Comparison of ENCODE assay signal across 11 cellular contexts in the genomic region with DNA sequence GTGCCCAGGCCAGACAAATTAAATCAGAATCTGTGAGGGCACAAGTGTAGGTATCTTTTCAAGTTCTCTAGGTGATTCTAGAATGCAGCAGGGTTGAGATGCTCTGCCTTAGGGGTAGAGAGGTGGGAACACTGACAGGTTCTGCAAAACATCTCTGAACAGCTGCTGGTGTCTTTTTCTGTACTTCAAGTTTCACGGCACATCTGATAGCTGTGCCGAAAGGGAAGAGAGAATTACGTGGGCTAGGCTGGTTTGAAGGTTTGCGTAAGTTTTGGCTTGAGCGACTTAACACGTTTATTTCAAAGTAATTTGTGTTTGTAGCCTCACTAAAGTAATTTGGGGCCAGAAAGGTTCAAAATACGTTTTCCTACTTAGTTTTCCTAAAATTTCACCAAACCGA. TPM values are rescaled to one million over a fixed set of nuclear protein-coding genes. Genes with fewer than 3 reads are reported as not detected.
DNase-seq lines count a peak whose midpoint lies in the region; ATAC-seq and TF ChIP-seq lines count a peak whose summit lies in the region.
"Had no signal": no experiment of that assay in that cellular context is flagged by ENCODE, and none has a peak within 500 bp of the region (broad histone marks: within the 10 kb centered on the region; RNA-seq: fewer than 3 reads in every experiment).

No MANE protein-coding gene starts in this region.

- H3K27ac ChIP-seq in Karpas-422 (ENCODE audit: low read length), result peak overlapping the region; percentile 100
- no peak overlapping the region for H3K27ac ChIP-seq in tibial artery
- H3K27ac ChIP-seq: cardiac muscle cell had no signal

- H3K9me2 ChIP-seq in Karpas-422 (replicated peaks; ENCODE audit: insufficient read depth, low read length), result no peaks in the 10 kb centered on the region

- no peak overlapping the region for H2AFZ ChIP-seq in Karpas-422 (ENCODE audit: low read length)

- H3K9me3 ChIP-seq in Karpas-422 (ENCODE audit: low read length), result no peaks in the 10 kb centered on the region
- no peaks in the 10 kb centered on the region for H3K9me3 ChIP-seq in mucosa of descending colon
- no peaks in the 10 kb centered on the region for H3K9me3 ChIP-seq in tibial artery

- H3K4me3 ChIP-seq in Karpas-422 (ENCODE audit: low read length) (peak overlapping the region; percentile 44; the same call in 1 of the 2 replicates), mucosa of descending colon (no peak overlapping the region), tibial artery (no peak overlapping the region)
- H3K4me3 ChIP-seq: cardiac muscle cell had no signal

- TF ChIP-seq CTCF in mucosa of descending colon (IDR thresholded peaks at IDR 0.05) (no peak), tibial artery (IDR thresholded peaks at IDR 0.05) (no peak)

- intact Hi-C loops in mucosa of descending colon (cut with DNase I, micrococcal nuclease), result no loop called here
- intact Hi-C loops in tibial artery (cut with DNase I; ENCODE audit: low total_unique reads), result no loop called here

- DNase-seq in Karpas-422 (peak; percentile 89), mucosa of descending colon (no peak), NCI-H2081 treated with DMSO at 0.1 percent for 48 hours (lab: John Stamatoyannopoulos, UW) (no peak), occipital lobe (lab: John Stamatoyannopoulos, UW) (no peak), DMS153 treated with DMSO at 0.1 percent for 48 hours (lab: John Stamatoyannopoulos, UW; ENCODE audit: unreplicated experiment) (no peak), tibial artery (no peak)
- DNase-seq: NCI-H510A; stimulated activated CD4-positive, alpha-beta T cell treated with anti-CD3 and anti-CD28 coated beads, Interleukin-4, amount 100 ng/mL, for 4 hours had no signal

- H4K20me1 ChIP-seq in Karpas-422 (ENCODE audit: insufficient read depth, low read depth, low read length), result peaks cover 14% of the 10 kb centered on the region; the same call in 1 of the 2 replicates

- H3K36me3 ChIP-seq in Karpas-422 (ENCODE audit: insufficient read depth, low read length), result peaks cover 29% of the 10 kb centered on the region; the same call in 1 of the 2 replicates
- no peaks in the 10 kb centered on the region for H3K36me3 ChIP-seq in mucosa of descending colon (ENCODE audit: low read depth)
- H3K36me3 ChIP-seq in tibial artery, result no peaks in the 10 kb centered on the region
- H3K36me3 ChIP-seq: cardiac muscle cell had no signal

- peaks cover 97% of the 10 kb centered on the region for H3K4me1 ChIP-seq in Karpas-422 (ENCODE audit: low read length)
- no peaks in the 10 kb centered on the region for H3K4me1 ChIP-seq in mucosa of descending colon (ENCODE audit: low read depth)
- H3K4me1 ChIP-seq in tibial artery, result peaks cover 0 to 7% (median 1%) of the 10 kb centered on the region in 4 donors

- H3K4me2 ChIP-seq in Karpas-422 (ENCODE audit: low read depth, low read length, poor library complexity, severe bottlenecking), result peak overlapping the region; percentile 95

- H3K27me3 ChIP-seq in Karpas-422 (ENCODE audit: low read length) (no peaks in the 10 kb centered on the region), tibial artery (no peaks in the 10 kb centered on the region)
- H3K27me3 ChIP-seq: cardiac muscle cell had no signal

- peaks cover 96% of the 10 kb centered on the region for H3K79me2 ChIP-seq in Karpas-422 (ENCODE audit: low read length)

- ATAC-seq in GM18867 (IDR thresholded peaks at IDR 0.05; ENCODE audit: unreplicated experiment), result peak; percentile 61
- ATAC-seq in GM21737 (IDR thresholded peaks at IDR 0.05; ENCODE audit: unreplicated experiment), result peak; percentile 61
- ATAC-seq in mucosa of descending colon, result peak; percentile 42

- H3K9ac ChIP-seq in Karpas-422 (ENCODE audit: low read length), result peak overlapping the region; percentile 74

RNA-seq across cellular contexts. Expression of gene PXK, which starts 22.5 kb away (rescaled TPM):
- 222 and 353 TPM in 2 replicates for total RNA-seq in Karpas-422 (2014; rRNA removed; shearing (Covaris generic); ENCODE audit: low replicate concordance)
- total RNA-seq in mucosa of descending colon (10 to 100 TPM; 14.5 to 33.4 (median 19.5) TPM), occipital lobe (28.2 TPM)

RNA-seq across cellular contexts. Expression of gene HTD2, which starts 48.9 kb away (rescaled TPM):
- 5.4 and 19.9 TPM in 2 replicates for total RNA-seq in Karpas-422 (2014; rRNA removed; shearing (Covaris generic); ENCODE audit: low replicate concordance)
- 10 to 100 TPM in 2 of 3 donors, 1 to 10 TPM in 1; 9.7 to 13.7 (median 10.9) TPM for total RNA-seq in mucosa of descending colon
- 12.3 TPM for total RNA-seq in occipital lobe

RNA-seq across cellular contexts. Expression of gene RPP14, which starts 49.1 kb away (rescaled TPM):
- total RNA-seq in Karpas-422 (2014; rRNA removed; shearing (Covaris generic); ENCODE audit: low replicate concordance), result 7.5 and 7.6 TPM in 2 replicates
- total RNA-seq in mucosa of descending colon (10 to 100 TPM; 18.9 to 24.7 (median 22.3) TPM), occipital lobe (14.2 TPM)
